ENCODE assay signal across 16 cellular contexts in the genomic region with DNA sequence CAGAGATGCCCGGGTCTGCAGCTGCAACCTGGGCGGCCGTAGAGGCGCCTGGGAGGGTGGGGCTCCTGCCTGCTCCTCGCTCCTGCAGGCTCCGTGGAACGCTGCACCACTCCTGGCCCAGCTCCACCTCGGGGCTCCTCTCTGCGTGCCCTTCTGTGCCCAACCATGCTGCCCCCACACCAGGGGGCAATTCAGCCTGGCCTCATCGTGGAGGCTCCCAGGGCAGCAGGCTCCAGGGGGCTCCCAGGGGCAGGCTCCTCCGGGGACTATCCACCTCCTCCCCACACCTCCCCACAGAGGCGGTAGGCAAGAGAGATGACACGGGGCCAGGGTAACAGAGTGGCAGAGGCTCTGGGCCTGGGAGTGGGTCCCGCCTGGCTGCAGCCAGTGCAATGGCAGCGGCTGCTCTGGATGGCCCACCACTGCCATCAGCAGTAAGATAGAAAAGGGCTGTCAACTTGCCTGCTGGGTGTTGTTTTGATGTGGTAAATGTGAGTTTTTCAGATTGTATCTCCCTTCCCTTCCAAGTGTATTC. TPM values are rescaled to one million over a fixed set of nuclear protein-coding genes. Genes with fewer than 3 reads are reported as not detected.
DNase-seq lines count a peak whose midpoint lies in the region; ATAC-seq, FAIRE-seq and TF ChIP-seq lines count a peak whose summit lies in the region.
"Had no signal": no experiment of that assay in that cellular context is flagged by ENCODE, and none has a peak within 500 bp of the region (broad histone marks: within the 10 kb centered on the region; RNA-seq: fewer than 3 reads in every experiment).

No MANE protein-coding gene starts in this region.

- H3K27ac ChIP-seq in neural progenitor cell: no peak overlapping the region
- H3K27ac ChIP-seq: breast epithelium, suprapubic skin had no signal

- ATAC-seq in HG03135 (IDR thresholded peaks at IDR 0.05; ENCODE audit: unreplicated experiment) (no peak), GM18505 (IDR thresholded peaks at IDR 0.05; ENCODE audit: unreplicated experiment) (no peak)

- H4K20me1 ChIP-seq in neural progenitor cell (ENCODE audit: low read depth): no peaks in the 10 kb centered on the region

- H3K27me3 Mint-ChIP-seq in activated CD4-positive, alpha-beta T cell treated with anti-CD3 and anti-CD28 coated beads, Interleukin-2, amount 10 ng/mL, durations not matched to agents 24 days and 14 days: no peaks in the 10 kb centered on the region
- no peaks in the 10 kb centered on the region for H3K27me3 Mint-ChIP-seq in neural progenitor cell (ENCODE audit: insufficient read depth, low read depth)
- H3K27me3 Mint-ChIP-seq: activated B cell treated with CpG ODN at 0.5 μM for 24 hours, IgD-negative memory B cell had no signal

- H2AFZ ChIP-seq in neural progenitor cell (replicated peaks): no peak overlapping the region

- no peak overlapping the region for H3K4me2 ChIP-seq in neural progenitor cell

- no peak for TF ChIP-seq CTCF in neural progenitor cell (IDR thresholded peaks at IDR 0.05)

- TF ChIP-seq POLR2A in GM12892 (IDR thresholded peaks at IDR 0.05; ENCODE audit: low read depth, low read length) (no peak), GM18505 (IDR thresholded peaks at IDR 0.05; ENCODE audit: borderline replicate concordance, extremely low read depth, insufficient read depth, insufficient read length) (no peak)

- peak; percentile 9 for FAIRE-seq in GM12892 (lab: Jason Lieb, UNC)
- FAIRE-seq: RCC 7860 had no signal

- H3F3A ChIP-seq in neural progenitor cell (ENCODE audit: low read depth): no peaks in the 10 kb centered on the region

- DNase-seq in GM12892 (ENCODE audit: insufficient read length) (no peak), neural progenitor cell (ENCODE audit: low spot score) (no peak), NCI-H1092 (lab: John Stamatoyannopoulos, UW) (no peak), NOMO-1 (lab: John Stamatoyannopoulos, UW; ENCODE audit: unreplicated experiment in 2 of 2) (no peak)
- peak; percentile 91 for DNase-seq in activated CD4-positive, alpha-beta T cell treated with anti-CD3 and anti-CD28 coated beads, Interleukin-2, amount 10 ng/mL, durations not matched to agents 24 days and 14 days
- peak; percentile 30 for DNase-seq in activated naive CD4-positive, alpha-beta T cell treated with anti-CD3 and anti-CD28 coated beads, Interleukin-2, amount 50 U/mL, for 16 hours
- DNase-seq: activated B cell treated with CpG ODN at 0.5 μM for 24 hours, BE2C, GDM1, NCI-H2081 treated with DMSO at 0.1 percent for 48 hours had no signal

- H3K79me2 ChIP-seq in neural progenitor cell (ENCODE audit: low read depth): no peaks in the 10 kb centered on the region

- no peak overlapping the region for H3K9ac ChIP-seq in neural progenitor cell

- H3K9me3 ChIP-seq in neural progenitor cell (ENCODE audit: low read depth): no peaks in the 10 kb centered on the region
- H3K9me3 ChIP-seq: BE2C, breast epithelium, suprapubic skin had no signal

- intact Hi-C loops in activated CD4-positive, alpha-beta T cell treated with anti-CD3 and anti-CD28 coated beads, Interleukin-2, amount 10 ng/mL, durations not matched to agents 24 days and 14 days (cut with micrococcal nuclease): loop anchor here (2.0 kb wide), 2 partner anchors 384 to 484 kb away; partner anchors contain the start of genes GBP2 and ZNF326

- peak overlapping the region; percentile 88 for H3K4me3 Mint-ChIP-seq in activated CD4-positive, alpha-beta T cell treated with anti-CD3 and anti-CD28 coated beads, Interleukin-2, amount 10 ng/mL, durations not matched to agents 24 days and 14 days
- peak overlapping the region; percentile 36 for H3K4me3 Mint-ChIP-seq in neural progenitor cell
- H3K4me3 Mint-ChIP-seq: activated B cell treated with CpG ODN at 0.5 μM for 24 hours had no signal

- H3K36me3 Mint-ChIP-seq in activated CD4-positive, alpha-beta T cell treated with anti-CD3 and anti-CD28 coated beads, Interleukin-2, amount 10 ng/mL, durations not matched to agents 24 days and 14 days (ENCODE audit: low read depth): peaks cover 15% of the 10 kb centered on the region
- no peaks in the 10 kb centered on the region for H3K36me3 Mint-ChIP-seq in neural progenitor cell

- no peaks in the 10 kb centered on the region for H3K4me1 ChIP-seq in neural progenitor cell
- H3K4me1 ChIP-seq: BE2C had no signal

- peak overlapping the region; percentile 99 for H3K27ac Mint-ChIP-seq in activated CD4-positive, alpha-beta T cell treated with anti-CD3 and anti-CD28 coated beads, Interleukin-2, amount 10 ng/mL, durations not matched to agents 24 days and 14 days
- H3K27ac Mint-ChIP-seq in neural progenitor cell: no peak overlapping the region
- H3K27ac Mint-ChIP-seq: activated B cell treated with CpG ODN at 0.5 μM for 24 hours had no signal

- H3K4me1 Mint-ChIP-seq in activated CD4-positive, alpha-beta T cell treated with anti-CD3 and anti-CD28 coated beads, Interleukin-2, amount 10 ng/mL, durations not matched to agents 24 days and 14 days: peaks cover 76% of the 10 kb centered on the region
- peaks cover 16% of the 10 kb centered on the region for H3K4me1 Mint-ChIP-seq in neural progenitor cell

- H3K9me3 Mint-ChIP-seq in activated CD4-positive, alpha-beta T cell treated with anti-CD3 and anti-CD28 coated beads, Interleukin-2, amount 10 ng/mL, durations not matched to agents 24 days and 14 days: no peaks in the 10 kb centered on the region
- no peaks in the 10 kb centered on the region for H3K9me3 Mint-ChIP-seq in neural progenitor cell
- H3K9me3 Mint-ChIP-seq: activated B cell treated with CpG ODN at 0.5 μM for 24 hours, IgD-negative memory B cell had no signal

- H3K27me3 ChIP-seq in neural progenitor cell: no peaks in the 10 kb centered on the region
- H3K27me3 ChIP-seq: BE2C, breast epithelium, suprapubic skin had no signal

- H3K4me3 ChIP-seq in neural progenitor cell: no peak overlapping the region
- H3K4me3 ChIP-seq: suprapubic skin had no signal

- H3K36me3 ChIP-seq in neural progenitor cell: no peaks in the 10 kb centered on the region
- H3K36me3 ChIP-seq: BE2C, breast epithelium, suprapubic skin had no signal

RNA-seq across cellular contexts. Expression of gene LRRC8C, which starts 22.4 kb away (rescaled TPM):
- 1.3 TPM for polyA plus RNA-seq in GM12892 (2012; ENCODE audit: missing spikeins)
- total RNA-seq in activated CD4-positive, alpha-beta T cell treated with anti-CD3 and anti-CD28 coated beads, Interleukin-2, amount 10 ng/mL, durations not matched to agents 24 days and 14 days: 73.1 and 74.0 TPM in 2 replicates
- total RNA-seq in neural progenitor cell (ENCODE audit: low replicate concordance): 5.3 and 5.5 TPM in 2 replicates

Comparison
In these comparisons a context has a peak if more than half of its experiments do, and no peak if none do; other contexts are left out.
1. DNase-seq: peak in activated CD4-positive, alpha-beta T cell treated with anti-CD3 and anti-CD28 coated beads, Interleukin-2, amount 10 ng/mL, durations not matched to agents 24 days and 14 days (single experiment) and activated naive CD4-positive, alpha-beta T cell treated with anti-CD3 and anti-CD28 coated beads, Interleukin-2, amount 50 U/mL, for 16 hours (single experiment); none in GM12892 (single experiment), neural progenitor cell (single experiment), NCI-H1092 (single experiment) and NOMO-1 (0 of 2).
2. RNA of gene LRRC8C, which starts 22.4 kb away (total RNA-seq): 73.1 to 74.0 TPM in activated CD4-positive, alpha-beta T cell treated with anti-CD3 and anti-CD28 coated beads, Interleukin-2, amount 10 ng/mL, durations not matched to agents 24 days and 14 days; 5.3 to 5.5 TPM in neural progenitor cell; every median in the first group is over 10 times any median in the second.